ENCODE assay signal across 1 cellular context in genomic region chr7:2621061-2621828, GRCh38.
TF ChIP-seq lines count a peak whose summit lies in the region.

No MANE protein-coding gene starts in this region.

TF ChIP-seq in HepG2, 621 proteins besides CTCF, POLR2A, EP300 and RAD21 (continued from another document and continues in another):
- TF ChIP-seq PATZ1 (CRISPR knock-in tag; IDR thresholded peaks at IDR 0.05) (0 out of 2 replicates have a peak, but pooled peaks have one; percentile 26), ZNF354B (CRISPR knock-in tag; IDR thresholded peaks at IDR 0.05) (no peak), PAXIP1 (CRISPR knock-in tag; conservative IDR thresholded peaks at IDR 0.05) (peak; percentile 33; the same call in 1 of the 2 replicates), ZNF781 (CRISPR knock-in tag; IDR thresholded peaks at IDR 0.05; ENCODE audit: borderline replicate concordance, not compliant biosample characterization) (peak; percentile 47), ZNF891 (CRISPR knock-in tag; IDR thresholded peaks at IDR 0.05) (no peak), ZSCAN9 (CRISPR knock-in tag; IDR thresholded peaks at IDR 0.05; ENCODE audit: borderline replicate concordance) (no peak), MTA1 (CRISPR knock-in tag; IDR thresholded peaks at IDR 0.05; ENCODE audit: borderline replicate concordance) (peak; percentile 82; the same call in 1 of the 2 replicates), ZNF3 (CRISPR knock-in tag; IDR thresholded peaks at IDR 0.05) (0 out of 2 replicates have a peak, but pooled peaks have one; percentile 57), ISL2 (CRISPR knock-in tag; IDR thresholded peaks at IDR 0.05) (no peak), POGK (CRISPR knock-in tag; conservative IDR thresholded peaks at IDR 0.05) (no peak), ZNF550 (CRISPR knock-in tag; IDR thresholded peaks at IDR 0.05; ENCODE audit: borderline replicate concordance) (no peak), PAX8 (CRISPR knock-in tag; IDR thresholded peaks at IDR 0.05; ENCODE audit: borderline replicate concordance) (no peak), ZNF777 (CRISPR knock-in tag; IDR thresholded peaks at IDR 0.05) (0 out of 2 replicates have a peak, but pooled peaks have one; percentile 26), ZNF207 (IDR thresholded peaks at IDR 0.05; ENCODE audit: borderline replicate concordance) (no peak), E2F2 (CRISPR knock-in tag; IDR thresholded peaks at IDR 0.05; ENCODE audit: borderline replicate concordance) (no peak), ZNF280D (CRISPR knock-in tag; IDR thresholded peaks at IDR 0.05) (peak; percentile 85; the same call in 1 of the 2 replicates), ZNF678 (CRISPR knock-in tag; IDR thresholded peaks at IDR 0.05) (peak; percentile 26; the same call in 1 of the 2 replicates), PREB (CRISPR knock-in tag; IDR thresholded peaks at IDR 0.05) (no peak), NR1H2 (CRISPR knock-in tag; IDR thresholded peaks at IDR 0.05; ENCODE audit: borderline replicate concordance, low read depth) (no peak), ZNF788 (CRISPR knock-in tag; IDR thresholded peaks at IDR 0.05; ENCODE audit: borderline replicate concordance) (peak; percentile 24; the same call in 1 of the 2 replicates), ZNF549 (CRISPR knock-in tag; IDR thresholded peaks at IDR 0.05) (no peak), GMEB2 (CRISPR knock-in tag; IDR thresholded peaks at IDR 0.05; ENCODE audit: low read depth) (no peak), ZFP41 (CRISPR knock-in tag; IDR thresholded peaks at IDR 0.05; ENCODE audit: borderline replicate concordance) (no peak), KLF11 (CRISPR knock-in tag; IDR thresholded peaks at IDR 0.05) (no peak), ZNF605 (CRISPR knock-in tag; IDR thresholded peaks at IDR 0.05) (no peak), ZNF709 (CRISPR knock-in tag; IDR thresholded peaks at IDR 0.05) (peak; percentile 32; the same call in 1 of the 2 replicates), ONECUT2 (CRISPR knock-in tag; IDR thresholded peaks at IDR 0.05) (no peak), ZNF235 (CRISPR knock-in tag; IDR thresholded peaks at IDR 0.05; ENCODE audit: borderline replicate concordance) (0 out of 2 replicates have a peak, but pooled peaks have one; percentile 15), KLF16 (CRISPR knock-in tag; IDR thresholded peaks at IDR 0.05) (no peak), TFDP2 (CRISPR knock-in tag; IDR thresholded peaks at IDR 0.05) (no peak), ZBTB37 (CRISPR knock-in tag; IDR thresholded peaks at IDR 0.05) (no peak), ZMYM4 (CRISPR knock-in tag; IDR thresholded peaks at IDR 0.05) (no peak), ZNF232 (CRISPR knock-in tag; IDR thresholded peaks at IDR 0.05; ENCODE audit: borderline replicate concordance) (no peak), ZMYM2 (CRISPR knock-in tag; IDR thresholded peaks at IDR 0.05) (0 out of 2 replicates have a peak, but pooled peaks have one; percentile 47), ZBTB34 (CRISPR knock-in tag; IDR thresholded peaks at IDR 0.05) (no peak), XBP1 (CRISPR knock-in tag; IDR thresholded peaks at IDR 0.05) (no peak), ZNF337 (CRISPR knock-in tag; IDR thresholded peaks at IDR 0.05; ENCODE audit: borderline replicate concordance, low read depth) (no peak), ZNF691 (CRISPR knock-in tag; IDR thresholded peaks at IDR 0.05; ENCODE audit: borderline replicate concordance, low read depth) (peak; percentile 48; the same call in 1 of the 2 replicates), RNF2 (conservative IDR thresholded peaks at IDR 0.05; ENCODE audit: low read depth) (no peak), ZNF251 (CRISPR knock-in tag; IDR thresholded peaks at IDR 0.05) (no peak), ZNF724P (CRISPR knock-in tag; IDR thresholded peaks at IDR 0.05; ENCODE audit: borderline replicate concordance) (no peak), SP5 (CRISPR knock-in tag; IDR thresholded peaks at IDR 0.05; ENCODE audit: borderline replicate concordance, low read depth) (no peak), KDM6A (CRISPR knock-in tag; IDR thresholded peaks at IDR 0.05; ENCODE audit: low read depth) (no peak), RXRA (CRISPR knock-in tag; IDR thresholded peaks at IDR 0.05) (no peak)
